Comparison of ENCODE assay signal across 8 cellular contexts in the genomic region with DNA sequence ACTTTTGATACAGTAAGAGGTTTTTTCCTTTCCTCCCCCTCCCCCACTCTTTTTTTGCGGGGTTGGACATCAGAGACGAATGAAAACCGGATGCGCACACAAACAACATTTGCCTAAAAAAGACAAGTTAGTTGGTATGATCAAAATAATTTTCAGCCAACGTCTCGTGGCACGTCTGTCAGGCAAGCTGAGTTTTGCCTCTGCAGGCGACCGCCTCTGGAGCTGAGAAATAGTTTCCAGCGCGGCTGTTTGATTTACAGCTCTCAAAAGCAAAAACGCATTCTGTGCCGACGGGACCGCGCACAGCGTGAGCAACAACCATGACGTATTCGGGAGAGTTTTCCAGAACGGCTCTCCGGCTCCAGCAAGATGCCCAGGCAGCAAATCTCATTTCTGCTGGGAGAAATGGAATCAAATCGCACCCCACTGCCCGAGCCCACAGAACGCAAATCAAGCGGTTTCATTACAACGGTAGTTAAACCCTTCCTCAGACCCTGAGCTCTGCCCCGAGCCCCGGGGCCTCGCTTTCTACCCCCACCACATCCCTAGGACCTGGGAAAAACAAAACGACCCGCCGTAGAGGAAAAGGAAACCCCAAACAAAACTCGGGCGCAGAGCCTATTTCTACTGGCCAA. TPM values are rescaled to one million over a fixed set of nuclear protein-coding genes. Genes with fewer than 3 reads are reported as not detected.
A peak's percentile ranks its signal among the peaks of the same experiment; 100 is the strongest.
DNase-seq lines count a peak whose midpoint lies in the region; ATAC-seq, FAIRE-seq and TF ChIP-seq lines count a peak whose summit lies in the region.

No MANE protein-coding gene starts in this region.

- H3K79me2 ChIP-seq in HepG2 (ENCODE audit: insufficient read depth, low read length), result no peaks in the 10 kb centered on the region

- TF ChIP-seq CTCF in NB4 (IDR thresholded peaks at IDR 0.05; ENCODE audit: low read depth, low read length) (no peak), WTC11 (IDR thresholded peaks at IDR 0.05) (no peak), coronary artery (IDR thresholded peaks at IDR 0.05) (no peak), HepG2 (CRISPR knock-in tag; IDR thresholded peaks at IDR 0.05) (no peak)

- in situ Hi-C loops in HepG2 (cut with HindIII; ENCODE audit: extremely low pct_ligation_motif_present, low pct_unique_long_range_greater_than_20kb), result no loop called here

- TF ChIP-seq EP300 in HepG2 (IDR thresholded peaks at IDR 0.05; ENCODE audit: low read depth in 2 of 2, low read length in 2 of 2) (no peak), HepG2 (CRISPR knock-in tag; IDR thresholded peaks at IDR 0.05; ENCODE audit: borderline replicate concordance) (no peak)

- no peaks in the 10 kb centered on the region for H3K36me3 ChIP-seq in HepG2 (replicated peaks in 1 of 2; ENCODE audit: control insufficient read depth in 1 of 2, insufficient read depth in 2 of 2, low read length in 2 of 2)

- TSS peak; percentile 87 for BruUV-seq in HepG2 (replicated peaks; lab: Mats Ljungman, UMichigan)

- intact Hi-C loops in HepG2 (cut with micrococcal nuclease; ENCODE audit: unreplicated experiment), result loop anchor here (1.0 to 2.0 kb wide), 4 partner anchors 14 to 428 kb away; a partner anchor contains a TSS

- H3K9ac ChIP-seq in HepG2 (ENCODE audit: insufficient read depth, low read depth, low read length), result peak overlapping the region; percentile 96

- H3K4me1 Mint-ChIP-seq in WTC11, result peaks cover 9% of the 10 kb centered on the region

- H2AFZ ChIP-seq in HepG2 (ENCODE audit: low read length), result peak overlapping the region; percentile 71

- H3K27me3 ChIP-seq in HepG2 (ENCODE audit: control insufficient read depth in 1 of 2, insufficient read depth in 2 of 2, low read length in 2 of 2), result no peaks in the 10 kb centered on the region; a peak in 1 of 5 replicates

- H3K4me3 ChIP-seq in NB4 (ENCODE audit: low read depth, low read length) (peak overlapping the region; percentile 86), coronary artery (peak overlapping the region; percentile 78), HepG2 (replicated peaks in 1 of 3; ENCODE audit: insufficient read depth in 1 of 3, low read depth in 2 of 3, low read length in 3 of 3) (peak overlapping the region; percentile 53 to 79 (median 71))

- H3K27ac Mint-ChIP-seq in WTC11, result no peak overlapping the region

- CTCF ChIA-PET in WTC11 (lab: Charles Lee) (interaction anchor here (1.3 to 2.1 kb wide), 5 partner anchors 15 to 376 kb away, joined by 3 to 10 read pairs (median 5); a partner anchor contains a TSS), HepG2 (lab: Yijun Ruan, JAX; ENCODE audit: low intra/inter-chr PET ratio, low total read pairs) (interaction anchor here (1.1 kb wide), 1 partner anchor 14 kb away, joined by 3 read pairs; a partner anchor contains a TSS)

- ATAC-seq in GM21786 (IDR thresholded peaks at IDR 0.05; ENCODE audit: unreplicated experiment), result peak; percentile 0
- ATAC-seq in WTC11, result no peak; the same call in 1 of the 2 replicates
- ATAC-seq in HepG2, result peak; percentile 26
- ATAC-seq in HG03571 (IDR thresholded peaks at IDR 0.05; ENCODE audit: unreplicated experiment), result no peak

- H3K4me3 Mint-ChIP-seq in WTC11, result no peak overlapping the region

- H3K4me2 ChIP-seq in HepG2 (ENCODE audit: low read depth, low read length), result peak overlapping the region; percentile 98

- TF ChIP-seq RAD21 in HepG2 (CRISPR knock-in tag; IDR thresholded peaks at IDR 0.05), result no peak

- H4K20me1 ChIP-seq in HepG2 (ENCODE audit: insufficient read depth, low read length), result no peaks in the 10 kb centered on the region

- TF ChIP-seq POLR2A in NB4 (IDR thresholded peaks at IDR 0.05; ENCODE audit: extremely low read depth, insufficient read length) (no peak), HepG2 (IDR thresholded peaks at IDR 0.05; ENCODE audit: insufficient read depth in 1 of 2, low read depth in 2 of 2, low read length in 2 of 2) (no peak; a peak in 1 of 4 replicates)

- H3K4me1 ChIP-seq in HepG2 (ENCODE audit: insufficient read depth, low read length), result peaks cover 36% of the 10 kb centered on the region

- peak overlapping the region; percentile 99 for H3K27ac ChIP-seq in coronary artery
- H3K27ac ChIP-seq in HepG2 (ENCODE audit: extremely low read length, insufficient read depth, low read length), result peak overlapping the region; percentile 96

- no peaks in the 10 kb centered on the region for H3K9me3 ChIP-seq in HepG2 (ENCODE audit: low read length)

- no peaks in the 10 kb centered on the region for H3K9me3 Mint-ChIP-seq in WTC11

- H3K36me3 Mint-ChIP-seq in WTC11, result no peaks in the 10 kb centered on the region

- H3K27me3 Mint-ChIP-seq in WTC11 (ENCODE audit: low read depth), result no peaks in the 10 kb centered on the region; the same call in 1 of the 2 replicates

- DNase-seq in DMS153 (lab: John Stamatoyannopoulos, UW) (peak; percentile 56), NB4 (ENCODE audit: low read depth) (peak; percentile 66), WTC11 (ENCODE audit: low spot score) (peak; percentile 49), coronary artery (ENCODE audit: low spot score) (peak; percentile 86), HepG2 (ENCODE audit: low spot score) (peak; percentile 52)
- peak; percentile 81 for DNase-seq in stimulated activated CD4-positive, alpha-beta T cell treated with anti-CD3 and anti-CD28 coated beads, Interleukin-4, amount 100 ng/mL, for 24 hours

- under 1% methylated on average over 20 of the region's 34 CpGs for WGBS in HepG2 (ENCODE audit: low lambda C conversion rate)

- FAIRE-seq in HepG2 (lab: Jason Lieb, UNC), result no peak

- POLR2A ChIA-PET in WTC11 (lab: Charles Lee), result interaction anchor here (0.6 to 3.5 kb wide), 4 partner anchors 14 to 376 kb away, joined by 3 to 41 read pairs (median 6); a partner anchor contains a TSS
- POLR2A ChIA-PET in HepG2 (lab: Yijun Ruan, JAX), result interaction anchor here (0.8 to 8.4 kb wide), 11 partner anchors 9 to 131 kb away, joined by 3 to 105 read pairs (median 3); a partner anchor contains a TSS

TF ChIP-seq in HepG2, 621 proteins besides CTCF, POLR2A, EP300 and RAD21 (continues in another document):
- TF ChIP-seq, protein P1, sequence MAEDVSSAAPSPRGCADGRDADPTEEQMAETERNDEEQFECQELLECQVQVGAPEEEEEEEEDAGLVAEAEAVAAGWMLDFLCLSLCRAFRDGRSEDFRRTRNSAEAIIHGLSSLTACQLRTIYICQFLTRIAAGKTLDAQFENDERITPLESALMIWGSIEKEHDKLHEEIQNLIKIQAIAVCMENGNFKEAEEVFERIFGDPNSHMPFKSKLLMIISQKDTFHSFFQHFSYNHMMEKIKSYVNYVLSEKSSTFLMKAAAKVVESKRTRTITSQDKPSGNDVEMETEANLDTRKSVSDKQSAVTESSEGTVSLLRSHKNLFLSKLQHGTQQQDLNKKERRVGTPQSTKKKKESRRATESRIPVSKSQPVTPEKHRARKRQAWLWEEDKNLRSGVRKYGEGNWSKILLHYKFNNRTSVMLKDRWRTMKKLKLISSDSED (CRISPR knock-in tag; IDR thresholded peaks at IDR 0.05), result 0 out of 2 replicates have a peak, but pooled peaks have one; percentile 1

RNA-seq across cellular contexts. Expression of a gene that starts 14.2 kb away (rescaled TPM):
- 338 to 373 TPM (median 350 TPM) in 3 replicates for total RNA-seq in WTC11 (2021)
- 238 and 346 TPM in 2 replicates for total RNA-seq in HepG2 (2016; rRNA removed; fragmentation: Illumina TruSeq; extraction: Trizol)
- 29.6 and 47.4 TPM in 2 replicates for total RNA-seq in HepG2 (2016; cell fraction: cytosol; rRNA removed; fragmentation: Illumina TruSeq; extraction: Trizol; ENCODE audit: low read depth)
- total RNA-seq in HepG2 (2016; cell fraction: insoluble cytoplasmic fraction; rRNA removed; fragmentation: Illumina TruSeq; extraction: Trizol), result 242 and 366 TPM in 2 replicates
- total RNA-seq in HepG2 (2016; cell fraction: membrane; rRNA removed; fragmentation: Illumina TruSeq; extraction: Trizol), result 98.2 and 111 TPM in 2 replicates
- 91.7 and 108 TPM in 2 replicates for total RNA-seq in HepG2 (2016; cell fraction: nucleus; rRNA removed; fragmentation: Illumina TruSeq; extraction: Trizol)
- polyA plus RNA-seq in HepG2 (2011; rRNA removed), result 80.5 and 110 TPM in 2 replicates
- 96.0 and 112 TPM in 2 replicates for polyA plus RNA-seq in HepG2 (2011; cell fraction: cytosol; rRNA removed)
- 50.1 and 52.3 TPM in 2 replicates for polyA plus RNA-seq in HepG2 (2011; cell fraction: nucleus; rRNA removed)
- 119 and 120 TPM in 2 replicates for polyA plus RNA-seq in HepG2 (2012)
- 40.5 and 51.9 TPM in 2 replicates for polyA plus RNA-seq in HepG2 (2016; cell fraction: cytosol; fragmentation: Illumina TruSeq; extraction: Trizol; ENCODE audit: low read depth)
- 366 and 395 TPM in 2 replicates for polyA plus RNA-seq in HepG2 (2016; cell fraction: insoluble cytoplasmic fraction; fragmentation: Illumina TruSeq; extraction: Trizol; ENCODE audit: low read depth)
- polyA plus RNA-seq in HepG2 (2016; cell fraction: membrane; fragmentation: Illumina TruSeq; extraction: Trizol; ENCODE audit: low read depth), result 92.6 and 101 TPM in 2 replicates
- polyA plus RNA-seq in HepG2 (2016; cell fraction: nucleus; fragmentation: Illumina TruSeq; extraction: Trizol; ENCODE audit: insufficient read depth, low read depth), result 160 and 164 TPM in 2 replicates
- 189 and 213 TPM in 2 replicates for polyA minus RNA-seq in HepG2 (2011; rRNA and poly(A)+ RNA removed; ENCODE audit: low replicate concordance)
- polyA minus RNA-seq in HepG2 (2011; cell fraction: cytosol; rRNA and poly(A)+ RNA removed), result 93.2 and 109 TPM in 2 replicates
- 128 and 155 TPM in 2 replicates for polyA minus RNA-seq in HepG2 (2011; cell fraction: nucleus; rRNA and poly(A)+ RNA removed)

RNA-seq across cellular contexts. Expression of a gene that starts 50.9 kb away (rescaled TPM):
- total RNA-seq in WTC11 (2021), result 12.1 to 13.5 TPM (median 12.2 TPM) in 3 replicates
- 12.5 and 16.9 TPM in 2 replicates for total RNA-seq in HepG2 (2016; rRNA removed; fragmentation: Illumina TruSeq; extraction: Trizol)
- 2.5 and 3.0 TPM in 2 replicates for total RNA-seq in HepG2 (2016; cell fraction: cytosol; rRNA removed; fragmentation: Illumina TruSeq; extraction: Trizol; ENCODE audit: low read depth)
- total RNA-seq in HepG2 (2016; cell fraction: insoluble cytoplasmic fraction; rRNA removed; fragmentation: Illumina TruSeq; extraction: Trizol), result 14.5 and 15.2 TPM in 2 replicates
- total RNA-seq in HepG2 (2016; cell fraction: membrane; rRNA removed; fragmentation: Illumina TruSeq; extraction: Trizol), result 3.4 and 3.9 TPM in 2 replicates
- total RNA-seq in HepG2 (2016; cell fraction: nucleus; rRNA removed; fragmentation: Illumina TruSeq; extraction: Trizol), result 19.1 and 19.5 TPM in 2 replicates
- polyA plus RNA-seq in HepG2 (2011; rRNA removed), result 5.6 TPM in 2 replicates
- 4.7 and 5.4 TPM in 2 replicates for polyA plus RNA-seq in HepG2 (2011; cell fraction: cytosol; rRNA removed)
- polyA plus RNA-seq in HepG2 (2011; cell fraction: nucleus; rRNA removed), result 12.3 and 13.4 TPM in 2 replicates
- 5.2 and 6.2 TPM in 2 replicates for polyA plus RNA-seq in HepG2 (2012)
- polyA plus RNA-seq in HepG2 (2016; cell fraction: cytosol; fragmentation: Illumina TruSeq; extraction: Trizol; ENCODE audit: low read depth), result 0.38 and 0.41 TPM in 2 replicates
- 9.6 and 10.3 TPM in 2 replicates for polyA plus RNA-seq in HepG2 (2016; cell fraction: insoluble cytoplasmic fraction; fragmentation: Illumina TruSeq; extraction: Trizol; ENCODE audit: low read depth)
- 0.86 and 0.92 TPM in 2 replicates for polyA plus RNA-seq in HepG2 (2016; cell fraction: membrane; fragmentation: Illumina TruSeq; extraction: Trizol; ENCODE audit: low read depth)
- polyA plus RNA-seq in HepG2 (2016; cell fraction: nucleus; fragmentation: Illumina TruSeq; extraction: Trizol; ENCODE audit: insufficient read depth, low read depth), result 14.5 and 18.6 TPM in 2 replicates
- polyA minus RNA-seq in HepG2 (2011; rRNA and poly(A)+ RNA removed; ENCODE audit: low replicate concordance), result 9.4 and 26.4 TPM in 2 replicates
- 3.1 and 3.3 TPM in 2 replicates for polyA minus RNA-seq in HepG2 (2011; cell fraction: cytosol; rRNA and poly(A)+ RNA removed)
- polyA minus RNA-seq in HepG2 (2011; cell fraction: nucleus; rRNA and poly(A)+ RNA removed), result 24.8 and 25.6 TPM in 2 replicates

Comparison
In these comparisons a context has a peak if more than half of its experiments do, and no peak if none do; other contexts are left out.
1. ATAC-seq: peak in GM21786 (single experiment) and HepG2 (single experiment); none in WTC11 (single experiment) and HG03571 (single experiment).
2. Peak in every context shown above with its lines, with median percentiles within 50 percentile points of each other: DNase-seq and H3K4me3 ChIP-seq.